1 cellular context compared by ENCODE assay signal in genomic region chr1:179365342-179366092, GRCh38.
A peak's percentile ranks its signal among the peaks of the same experiment; 100 is the strongest.
TF ChIP-seq lines count a peak whose summit lies in the region.

A gene with protein sequence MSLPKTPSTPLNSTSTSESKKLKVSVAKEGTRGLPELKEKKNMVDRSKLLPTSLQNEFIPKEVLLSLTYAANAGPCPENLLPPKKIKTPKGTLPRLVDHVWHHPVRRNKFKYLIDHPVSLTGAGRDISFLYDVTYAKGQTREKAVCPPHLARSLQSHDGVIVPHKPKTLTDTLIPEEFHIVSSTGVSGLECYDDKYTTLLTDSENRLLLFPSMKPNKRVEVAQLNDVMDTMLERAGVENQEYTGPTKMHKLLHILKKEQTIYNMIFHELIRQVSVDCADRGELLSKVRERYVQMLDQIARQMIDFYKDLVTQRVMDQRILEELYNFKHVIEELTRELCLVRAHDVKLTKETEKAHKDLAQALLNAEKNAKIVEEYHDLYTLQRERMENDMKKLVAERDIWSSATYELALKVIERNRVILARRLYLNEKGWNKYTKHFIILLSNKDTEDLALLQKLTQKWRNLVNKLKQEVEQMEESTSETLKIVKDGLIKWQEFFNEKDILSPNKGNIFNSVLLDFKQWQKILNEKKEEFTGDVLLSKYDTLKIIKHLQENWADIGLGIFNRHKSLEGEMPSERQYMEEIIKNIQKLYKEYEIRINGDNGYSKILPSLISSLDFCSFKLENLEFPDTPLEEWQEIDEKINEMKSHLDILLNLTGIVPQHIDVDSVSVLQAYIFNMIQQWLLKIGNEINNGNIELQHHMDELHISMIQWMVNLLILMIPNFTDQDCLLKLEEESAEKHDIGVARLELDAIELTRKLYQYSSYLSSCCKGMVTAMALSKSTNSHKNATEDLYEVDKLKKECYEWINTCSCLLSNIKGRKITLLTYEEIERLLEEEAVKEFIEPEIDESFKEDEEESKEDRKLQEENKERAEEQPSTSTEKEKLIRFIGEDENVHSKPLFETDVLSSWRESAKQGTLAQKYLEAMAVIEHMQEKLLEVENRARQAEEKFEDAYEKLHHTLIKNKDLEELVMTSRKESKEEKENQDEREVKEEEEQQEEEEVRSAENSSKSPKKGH (plus strand): TSS chr1:179365971. CDS start chr1:179366510, 539 bp downstream.

TF ChIP-seq in K562, 482 proteins besides CTCF, POLR2A, EP300 and RAD21 (continued from another document and continues in another):
- no peak for TF ChIP-seq ARID3A (IDR thresholded peaks at IDR 0.05; ENCODE audit: borderline replicate concordance, low read depth, low read length)
- peak; percentile 73 for TF ChIP-seq HNRNPLL (IDR thresholded peaks at IDR 0.05; ENCODE audit: low read depth, low read length, poor library complexity, severe bottlenecking)
- peak; percentile 84 for TF ChIP-seq L3MBTL2 (IDR thresholded peaks at IDR 0.05)
- TF ChIP-seq PTRF (tag; IDR thresholded peaks at IDR 0.05), result no peak
- TF ChIP-seq BRD9 (IDR thresholded peaks at IDR 0.05; ENCODE audit: low read depth, partially characterized antibody), result peak; percentile 71
- no peak for TF ChIP-seq KLF16 (IDR thresholded peaks at IDR 0.05)
- TF ChIP-seq PATZ1 (CRISPR knock-in tag; IDR thresholded peaks at IDR 0.05; ENCODE audit: borderline replicate concordance), result no peak
- no peak for TF ChIP-seq EZH2 (IDR thresholded peaks at IDR 0.05; ENCODE audit: borderline replicate concordance, low read depth, low read length)
- TF ChIP-seq TSHZ1 (CRISPR knock-in tag; IDR thresholded peaks at IDR 0.05), result no peak
- TF ChIP-seq, protein P1, sequence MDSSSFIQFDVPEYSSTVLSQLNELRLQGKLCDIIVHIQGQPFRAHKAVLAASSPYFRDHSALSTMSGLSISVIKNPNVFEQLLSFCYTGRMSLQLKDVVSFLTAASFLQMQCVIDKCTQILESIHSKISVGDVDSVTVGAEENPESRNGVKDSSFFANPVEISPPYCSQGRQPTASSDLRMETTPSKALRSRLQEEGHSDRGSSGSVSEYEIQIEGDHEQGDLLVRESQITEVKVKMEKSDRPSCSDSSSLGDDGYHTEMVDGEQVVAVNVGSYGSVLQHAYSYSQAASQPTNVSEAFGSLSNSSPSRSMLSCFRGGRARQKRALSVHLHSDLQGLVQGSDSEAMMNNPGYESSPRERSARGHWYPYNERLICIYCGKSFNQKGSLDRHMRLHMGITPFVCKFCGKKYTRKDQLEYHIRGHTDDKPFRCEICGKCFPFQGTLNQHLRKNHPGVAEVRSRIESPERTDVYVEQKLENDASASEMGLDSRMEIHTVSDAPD (CRISPR knock-in tag; IDR thresholded peaks at IDR 0.05), result no peak
- peak; percentile 18; the same call in 1 of the 2 replicates for TF ChIP-seq POLR2H (tag; IDR thresholded peaks at IDR 0.05; ENCODE audit: low read depth)
- TF ChIP-seq XRCC4 (IDR thresholded peaks at IDR 0.05; ENCODE audit: extremely low read depth, insufficient read depth, insufficient read length), result no peak
- TF ChIP-seq OTX1 (CRISPR knock-in tag; IDR thresholded peaks at IDR 0.05), result no peak
- no peak for TF ChIP-seq CAMTA2 (CRISPR knock-in tag; conservative IDR thresholded peaks at IDR 0.05)
- peak; percentile 77 for TF ChIP-seq EGR1 (conservative IDR thresholded peaks at IDR 0.05)
- TF ChIP-seq KLF13 (tag; IDR thresholded peaks at IDR 0.05; ENCODE audit: borderline replicate concordance, low read depth), result no peak
- no peak for TF ChIP-seq HIVEP1 (CRISPR knock-in tag; IDR thresholded peaks at IDR 0.05)
- no peak for TF ChIP-seq FOXA1 (IDR thresholded peaks at IDR 0.05; ENCODE audit: borderline replicate concordance)
- no peak for TF ChIP-seq NCOR1 (IDR thresholded peaks at IDR 0.05)
- no peak for TF ChIP-seq MTF1 (CRISPR knock-in tag; IDR thresholded peaks at IDR 0.05; ENCODE audit: borderline replicate concordance)
- no peak for TF ChIP-seq GMEB1 (CRISPR knock-in tag; IDR thresholded peaks at IDR 0.05)
- TF ChIP-seq MTA2 (IDR thresholded peaks at IDR 0.05; ENCODE audit: low read depth), result peak; percentile 60; the same call in 1 of the 2 replicates
- no peak for TF ChIP-seq KDM5B (IDR thresholded peaks at IDR 0.05; ENCODE audit: insufficient replicate concordance, low read depth, low read length)
- TF ChIP-seq JUN (IDR thresholded peaks at IDR 0.05; ENCODE audit: borderline replicate concordance, low read depth, low read length), result no peak; the same call in 1 of the 2 replicates
- no peak for TF ChIP-seq JUN (CRISPR knock-in tag; IDR thresholded peaks at IDR 0.05; ENCODE audit: borderline replicate concordance)
- TF ChIP-seq ZNF324 (CRISPR knock-in tag; IDR thresholded peaks at IDR 0.05), result no peak
- peak in 1 of 2 experiments; percentile 69; a peak in 1 of 4 replicates for TF ChIP-seq TEAD1 (CRISPR knock-in tag; IDR thresholded peaks at IDR 0.05)
- no peak for TF ChIP-seq USF1 (CRISPR knock-in tag; IDR thresholded peaks at IDR 0.05)
- TF ChIP-seq TEAD4 (IDR thresholded peaks at IDR 0.05; ENCODE audit: low read length), result no peak
- TF ChIP-seq TEAD4 (CRISPR knock-in tag; IDR thresholded peaks at IDR 0.05; ENCODE audit: borderline replicate concordance), result no peak
- TF ChIP-seq, protein P2, sequence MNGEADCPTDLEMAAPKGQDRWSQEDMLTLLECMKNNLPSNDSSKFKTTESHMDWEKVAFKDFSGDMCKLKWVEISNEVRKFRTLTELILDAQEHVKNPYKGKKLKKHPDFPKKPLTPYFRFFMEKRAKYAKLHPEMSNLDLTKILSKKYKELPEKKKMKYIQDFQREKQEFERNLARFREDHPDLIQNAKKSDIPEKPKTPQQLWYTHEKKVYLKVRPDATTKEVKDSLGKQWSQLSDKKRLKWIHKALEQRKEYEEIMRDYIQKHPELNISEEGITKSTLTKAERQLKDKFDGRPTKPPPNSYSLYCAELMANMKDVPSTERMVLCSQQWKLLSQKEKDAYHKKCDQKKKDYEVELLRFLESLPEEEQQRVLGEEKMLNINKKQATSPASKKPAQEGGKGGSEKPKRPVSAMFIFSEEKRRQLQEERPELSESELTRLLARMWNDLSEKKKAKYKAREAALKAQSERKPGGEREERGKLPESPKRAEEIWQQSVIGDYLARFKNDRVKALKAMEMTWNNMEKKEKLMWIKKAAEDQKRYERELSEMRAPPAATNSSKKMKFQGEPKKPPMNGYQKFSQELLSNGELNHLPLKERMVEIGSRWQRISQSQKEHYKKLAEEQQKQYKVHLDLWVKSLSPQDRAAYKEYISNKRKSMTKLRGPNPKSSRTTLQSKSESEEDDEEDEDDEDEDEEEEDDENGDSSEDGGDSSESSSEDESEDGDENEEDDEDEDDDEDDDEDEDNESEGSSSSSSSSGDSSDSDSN (IDR thresholded peaks at IDR 0.05; ENCODE audit: borderline replicate concordance in 1 of 2, low read depth in 2 of 2, low read length in 2 of 2), result peak; percentile 50 to 79; a peak in 2 of 4 replicates
- TF ChIP-seq ZNF282 (CRISPR knock-in tag; IDR thresholded peaks at IDR 0.05), result no peak
- peak; percentile 48 for TF ChIP-seq FIP1L1 (IDR thresholded peaks at IDR 0.05; ENCODE audit: low read depth, low read length, poor library complexity, severe bottlenecking)
- TF ChIP-seq, protein P3, sequence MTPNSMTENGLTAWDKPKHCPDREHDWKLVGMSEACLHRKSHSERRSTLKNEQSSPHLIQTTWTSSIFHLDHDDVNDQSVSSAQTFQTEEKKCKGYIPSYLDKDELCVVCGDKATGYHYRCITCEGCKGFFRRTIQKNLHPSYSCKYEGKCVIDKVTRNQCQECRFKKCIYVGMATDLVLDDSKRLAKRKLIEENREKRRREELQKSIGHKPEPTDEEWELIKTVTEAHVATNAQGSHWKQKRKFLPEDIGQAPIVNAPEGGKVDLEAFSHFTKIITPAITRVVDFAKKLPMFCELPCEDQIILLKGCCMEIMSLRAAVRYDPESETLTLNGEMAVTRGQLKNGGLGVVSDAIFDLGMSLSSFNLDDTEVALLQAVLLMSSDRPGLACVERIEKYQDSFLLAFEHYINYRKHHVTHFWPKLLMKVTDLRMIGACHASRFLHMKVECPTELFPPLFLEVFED (CRISPR knock-in tag; conservative IDR thresholded peaks at IDR 0.05), result no peak
- TF ChIP-seq ZNF41 (CRISPR knock-in tag; conservative IDR thresholded peaks at IDR 0.05), result no peak
- peak; percentile 97 to 98 for TF ChIP-seq NRF1 (conservative IDR thresholded peaks at IDR 0.05 in 1 of 2, IDR thresholded peaks at IDR 0.05 in 1 of 2)
